In the genomic region with DNA sequence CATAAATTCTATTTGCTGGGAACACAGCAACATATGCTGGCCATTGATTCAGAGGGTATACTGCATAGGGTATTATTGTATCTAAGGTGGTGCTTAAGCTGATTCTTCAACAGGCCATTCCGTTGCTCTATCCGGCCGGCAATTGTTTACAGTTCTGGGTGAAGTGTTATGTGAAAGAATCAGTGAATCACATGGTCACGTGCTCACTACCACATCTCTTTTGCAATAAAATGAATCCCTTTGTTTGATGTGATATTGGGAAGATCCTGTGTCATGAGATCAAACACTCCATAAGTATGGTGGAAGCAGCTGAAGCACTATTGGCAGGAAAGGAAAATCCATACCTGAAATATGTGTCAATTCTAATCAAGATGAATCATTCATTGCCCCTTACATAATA, we compare ENCODE assay signal across 20 cellular contexts.
"Had no signal": no experiment of that assay in that cellular context is flagged by ENCODE, and none has a peak within 500 bp of the region (broad histone marks: within the 10 kb centered on the region; RNA-seq: fewer than 3 reads in every experiment).

No MANE protein-coding gene starts in this region.

- H3K4me3 Mint-ChIP-seq: activated CD8-positive, alpha-beta T cell treated with anti-CD3 and anti-CD28 coated beads for 36 hours; activated naive CD8-positive, alpha-beta T cell treated with anti-CD3 and anti-CD28 coated beads for 36 hours; endodermal cell; stimulated activated effector memory CD8-positive, alpha-beta T cell treated with anti-CD3 and anti-CD28 coated beads, Interleukin-12 subunit alpha, Interleukin-12 subunit beta, amount 100 ng/mL, for 72 hours had no signal

- H3K9me3 Mint-ChIP-seq: activated CD8-positive, alpha-beta T cell treated with anti-CD3 and anti-CD28 coated beads for 36 hours; activated naive CD8-positive, alpha-beta T cell treated with anti-CD3 and anti-CD28 coated beads for 36 hours; activated T-cell treated with anti-CD3 and anti-CD28 coated beads, Interleukin-2, amount 50 U/mL, for 72 hours; endodermal cell; naive thymus-derived CD8-positive, alpha-beta T cell; stimulated activated effector memory CD8-positive, alpha-beta T cell treated with anti-CD3 and anti-CD28 coated beads, Interleukin-12 subunit alpha, Interleukin-12 subunit beta, amount 100 ng/mL, for 72 hours had no signal

- H3K27ac ChIP-seq: dorsolateral prefrontal cortex had no signal

- H3K9me3 ChIP-seq: left lung, mucosa of descending colon had no signal

- H3K36me3 ChIP-seq: left lung had no signal

- H3K27me3 ChIP-seq: dorsolateral prefrontal cortex, left lung had no signal

- H3K36me3 Mint-ChIP-seq: stimulated activated effector memory CD8-positive, alpha-beta T cell treated with anti-CD3 and anti-CD28 coated beads, Interleukin-12 subunit alpha, Interleukin-12 subunit beta, amount 100 ng/mL, for 72 hours had no signal

- H3K27ac Mint-ChIP-seq: activated T-cell treated with anti-CD3 and anti-CD28 coated beads, Interleukin-2, amount 50 U/mL, for 72 hours; endodermal cell; stimulated activated effector memory CD8-positive, alpha-beta T cell treated with anti-CD3 and anti-CD28 coated beads, Interleukin-12 subunit alpha, Interleukin-12 subunit beta, amount 100 ng/mL, for 72 hours had no signal

- ATAC-seq: activated CD4-positive, CD25-positive, alpha-beta regulatory T cell treated with anti-CD3 and anti-CD28 coated beads, Interleukin-2, amount 50 U/mL, for 24 hours; activated CD8-positive, alpha-beta T cell treated with anti-CD3 and anti-CD28 coated beads for 36 hours; activated T-cell treated with anti-CD3 and anti-CD28 coated beads, Interleukin-2, amount 50 U/mL, for 72 hours; left lung; mucosa of descending colon; naive thymus-derived CD8-positive, alpha-beta T cell; stimulated activated effector memory CD8-positive, alpha-beta T cell treated with anti-CD3 and anti-CD28 coated beads, Interleukin-12 subunit alpha, Interleukin-12 subunit beta, amount 100 ng/mL, for 72 hours had no signal

- H3K4me3 ChIP-seq: dorsolateral prefrontal cortex, left lung, mucosa of descending colon had no signal

- H3K27me3 Mint-ChIP-seq: activated CD8-positive, alpha-beta T cell treated with anti-CD3 and anti-CD28 coated beads for 36 hours; activated naive CD8-positive, alpha-beta T cell treated with anti-CD3 and anti-CD28 coated beads for 36 hours had no signal

- DNase-seq: activated CD8-positive, alpha-beta memory T cell treated with anti-CD3 and anti-CD28 coated beads, Interleukin-2, amount 50 U/mL, for 48 hours; activated CD8-positive, alpha-beta T cell treated with anti-CD3 and anti-CD28 coated beads for 36 hours; activated gamma-delta T cell; activated naive CD8-positive, alpha-beta T cell treated with anti-CD3 and anti-CD28 coated beads for 36 hours; activated T-cell treated with anti-CD3 and anti-CD28 coated beads, Interleukin-2, amount 50 U/mL, for 72 hours; anterior cingulate cortex; dorsolateral prefrontal cortex; endodermal cell; erythroblast; hippocampal formation; kidney; left lung; mammary epithelial cell; mucosa of descending colon; naive thymus-derived CD8-positive, alpha-beta T cell; nucleus accumbens; SW 1271; T-helper 9 cell had no signal
